27 cellular contexts compared by ENCODE assay signal in the genomic region with DNA sequence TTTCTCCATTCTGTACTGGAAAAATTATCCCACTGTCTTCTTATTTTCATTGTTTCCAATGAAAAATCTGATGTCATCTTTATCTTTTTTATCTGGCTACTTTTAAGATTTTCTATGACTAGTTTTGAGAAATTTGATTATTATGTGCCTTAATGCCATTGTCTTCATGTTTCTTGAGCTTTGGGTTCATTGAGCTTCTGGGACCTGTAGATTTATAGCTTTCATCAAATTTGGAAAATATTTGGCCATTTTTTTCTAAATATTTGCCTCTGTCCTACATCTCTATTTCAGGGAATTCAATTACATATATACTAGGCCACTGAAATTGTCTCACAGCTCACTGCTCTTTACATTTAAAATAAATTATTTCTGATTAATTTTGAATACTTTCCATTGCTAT. TPM values are rescaled to one million over a fixed set of nuclear protein-coding genes. Genes with fewer than 3 reads are reported as not detected.
"Had no signal": no experiment of that assay in that cellular context is flagged by ENCODE, and none has a peak within 500 bp of the region (broad histone marks: within the 10 kb centered on the region; RNA-seq: fewer than 3 reads in every experiment).

No MANE protein-coding gene starts in this region.

- H3K27ac ChIP-seq: stomach, suprapubic skin, testis, thoracic aorta, thyroid gland, tibial artery, tibial nerve, transverse colon, upper lobe of left lung, upper lobe of right lung, uterus, vagina had no signal

- ATAC-seq: stimulated activated effector memory CD8-positive, alpha-beta T cell treated with anti-CD3 and anti-CD28 coated beads, Interleukin-12 subunit alpha, Interleukin-12 subunit beta, amount 100 ng/mL, for 72 hours; stimulated activated memory B cell treated with anti-CD40 and anti-IgM and Interleukin-4, amounts not matched to agents 10 μg/mL and 1 μg/mL and 100 μg/mL, for 72 hours; stimulated activated naive B cell treated with anti-CD40 and anti-IgM and Interleukin-4, amounts not matched to agents 10 μg/mL and 1 μg/mL and 100 μg/mL, for 72 hours; stimulated activated naive CD8-positive, alpha-beta T cell treated with anti-CD3 and anti-CD28 coated beads, Interleukin-15, amount 100 ng/mL, for 72 hours; stimulated activated naive CD8-positive, alpha-beta T cell treated with anti-CD3 and anti-CD28 coated beads, Interleukin-15, Interleukin-2, amounts not matched to agents 100 U/mL and 50 U/mL, for 24 hours; upper lobe of right lung had no signal

- H3K27me3 ChIP-seq: stomach, suprapubic skin, testis, thyroid gland, tibial artery, tibial nerve, transverse colon, upper lobe of left lung, upper lobe of right lung, uterus, vagina had no signal

- FAIRE-seq: urothelium cell line had no signal

- H3K36me3 ChIP-seq: stomach, suprapubic skin, thoracic aorta, thyroid gland, tibial artery, tibial nerve, transverse colon, upper lobe of left lung, upper lobe of right lung, uterus, vagina had no signal

- H3K4me3 ChIP-seq: stomach, suprapubic skin, testis, thoracic aorta, thyroid gland, tibial artery, tibial nerve, transverse colon, upper lobe of left lung, upper lobe of right lung, uterus, vagina had no signal

- DNase-seq: stimulated activated CD4-positive, alpha-beta T cell treated with anti-CD3 and anti-CD28 coated beads, Interleukin-2, amount 100 ng/mL, for 48 hours; stimulated activated CD4-positive, alpha-beta T cell treated with anti-CD3 and anti-CD28 coated beads, Interleukin-4, amount 100 ng/mL, for 1 hour; stimulated activated CD4-positive, alpha-beta T cell treated with anti-CD3 and anti-CD28 coated beads, Interleukin-4, amount 100 ng/mL, for 24 hours; stimulated activated CD4-positive, alpha-beta T cell treated with anti-CD3 and anti-CD28 coated beads, Interleukin-4, amount 100 ng/mL, for 4 hours; stimulated activated CD8-positive, alpha-beta memory T cell treated with anti-CD3 and anti-CD28 coated beads, Interleukin-4, amount 100 ng/mL, for 48 hours; stimulated activated naive B cell treated with anti-CD40 and anti-IgM and Interleukin-4, amounts not matched to agents 10 μg/mL and 1 μg/mL and 100 μg/mL, for 72 hours; stimulated activated naive CD4-positive, alpha-beta T cell; stimulated activated naive CD4-positive, alpha-beta T cell treated with Interleukin-2 at 50 U/mL for 16 hours; stimulated activated naive CD8-positive, alpha-beta T cell treated with anti-CD3 and anti-CD28 coated beads, Interleukin-15, amount 100 ng/mL, for 72 hours; stimulated activated naive CD8-positive, alpha-beta T cell treated with anti-CD3 and anti-CD28 coated beads, Interleukin-15, Interleukin-2, amounts not matched to agents 100 U/mL and 50 U/mL, for 24 hours; stomach; substantia nigra; testis; thyroid gland; tibial artery; transverse colon; trophoblast cell; upper lobe of left lung; upper lobe of right lung; uterus had no signal

- H3K4me1 ChIP-seq: stomach, suprapubic skin, testis, thyroid gland, tibial artery, tibial nerve, transverse colon, upper lobe of left lung, upper lobe of right lung, uterus, vagina had no signal

- H3K9me3 ChIP-seq: testis, thyroid gland, uterus, vagina had no signal

RNA-seq across cellular contexts. Expression of a gene that starts 38.7 kb away (rescaled TPM):
- total RNA-seq: upper lobe of right lung had no signal
